In genomic region chr1:202616355-202616910, GRCh38 we compare ENCODE assay signal across 8 cellular contexts.
DNase-seq lines count a peak whose midpoint lies in the region; ATAC-seq and TF ChIP-seq lines count a peak whose summit lies in the region.

No MANE protein-coding gene starts in this region.

- CTCF ChIA-PET in PC-9 (lab: Charles Lee), result no interaction called here
- CTCF ChIA-PET in MCF 10A (lab: Yijun Ruan, JAX), result interaction anchor here (0.6 to 3.9 kb wide), 9 partner anchors 9 to 180 kb away, joined by 3 to 15 read pairs (median 3); no protein-coding TSS in a partner anchor

- H3K4me3 ChIP-seq in PC-9 (no peak overlapping the region), endodermal cell (ENCODE audit: low read length) (no peak overlapping the region)

- H3K27ac Mint-ChIP-seq in mesothelial cell of epicardium, result peak overlapping the region; percentile 87
- H3K27ac Mint-ChIP-seq in endodermal cell, result no peak overlapping the region
- no peak overlapping the region for H3K27ac Mint-ChIP-seq in MCF 10A (ENCODE audit: low read depth, unreplicated experiment)

- no peaks in the 10 kb centered on the region for H3K9me2 ChIP-seq in PC-9 (ENCODE audit: insufficient read depth)

- BruUV-seq in PC-9 (replicated peaks; lab: Mats Ljungman, UMichigan), result no TSS peak
- BruUV-seq in MCF 10A (replicated peaks; lab: Mats Ljungman, UMichigan), result no TSS peak

- H3K27me3 ChIP-seq in PC-9 (ENCODE audit: insufficient read depth, low read depth) (no peaks in the 10 kb centered on the region), endodermal cell (ENCODE audit: control insufficient read depth, insufficient read depth, low read length, poor library complexity, severe bottlenecking) (no peaks in the 10 kb centered on the region)

- H3K27ac ChIP-seq in PC-9, result no peak overlapping the region
- H3K27ac ChIP-seq in endodermal cell (ENCODE audit: low read depth, low read length), result no peak overlapping the region

- no peaks in the 10 kb centered on the region for H3F3A ChIP-seq in PC-9 (ENCODE audit: insufficient read depth, low read depth)

- intact Hi-C loops in PC-9 (cut with micrococcal nuclease; ENCODE audit: unreplicated experiment), result no loop called here
- intact Hi-C loops in left colon (cut with DNase I, micrococcal nuclease), result no loop called here
- intact Hi-C loops in MCF 10A (cut with micrococcal nuclease), result no loop called here

- ATAC-seq in GM19023 (IDR thresholded peaks at IDR 0.05; ENCODE audit: unreplicated experiment) (peak; percentile 39), HG02588 (IDR thresholded peaks at IDR 0.05; ENCODE audit: unreplicated experiment) (peak; percentile 17), left colon (no peak)

- TF ChIP-seq CTCF in mesothelial cell of epicardium (IDR thresholded peaks at IDR 0.05; ENCODE audit: unreplicated experiment), result no peak
- no peak for TF ChIP-seq CTCF in PC-9 (conservative IDR thresholded peaks at IDR 0.05)
- TF ChIP-seq CTCF in endodermal cell (conservative IDR thresholded peaks at IDR 0.05), result no peak
- TF ChIP-seq CTCF in MCF 10A (IDR thresholded peaks at IDR 0.05; ENCODE audit: unreplicated experiment), result no peak

- H3K4me3 Mint-ChIP-seq in mesothelial cell of epicardium (no peak overlapping the region), endodermal cell (no peak overlapping the region), MCF 10A (ENCODE audit: unreplicated experiment) (no peak overlapping the region)

- no peak overlapping the region for H2AFZ ChIP-seq in PC-9

- POLR2A ChIA-PET in PC-9 (lab: Charles Lee; ENCODE audit: unreplicated experiment), result no interaction called here
- POLR2A ChIA-PET in MCF 10A (lab: Yijun Ruan, JAX), result no interaction called here

- DNase-seq in KG1 (lab: John Stamatoyannopoulos, UW) (peak; percentile 77), mesothelial cell of epicardium (ENCODE audit: low spot score in 2 of 2, unreplicated experiment in 2 of 2) (no peak), PC-9 (no peak), endodermal cell (no peak), left colon (no peak), MCF 10A (ENCODE audit: unreplicated experiment) (no peak)

- no peaks in the 10 kb centered on the region for H3K79me2 ChIP-seq in PC-9 (ENCODE audit: low read depth)

- H3K9me3 ChIP-seq in PC-9 (ENCODE audit: insufficient read depth, low read depth), result no peaks in the 10 kb centered on the region
- H3K9me3 ChIP-seq in endodermal cell (ENCODE audit: control insufficient read depth, low read length), result no peaks in the 10 kb centered on the region

- H3K4me1 Mint-ChIP-seq in mesothelial cell of epicardium, result peaks cover 34% of the 10 kb centered on the region
- peaks cover 22% of the 10 kb centered on the region for H3K4me1 Mint-ChIP-seq in endodermal cell
- peaks cover 28% of the 10 kb centered on the region for H3K4me1 Mint-ChIP-seq in MCF 10A (ENCODE audit: insufficient read depth, unreplicated experiment)

- H3K4me2 ChIP-seq in PC-9, result no peak overlapping the region

- 94 to 99% methylated on average over 13 of the region's 13 CpGs for WGBS in endodermal cell (ENCODE audit: insufficient coverage in 1 of 2, insufficient read length in 1 of 2), 2 experiments

- H3K4me1 ChIP-seq in PC-9 (replicated peaks; ENCODE audit: insufficient read depth) (no peaks in the 10 kb centered on the region), endodermal cell (ENCODE audit: control insufficient read depth, insufficient read depth, low read length) (peaks cover 4% of the 10 kb centered on the region)

- no peaks in the 10 kb centered on the region for H3K36me3 Mint-ChIP-seq in mesothelial cell of epicardium
- H3K36me3 Mint-ChIP-seq in endodermal cell (ENCODE audit: low read depth), result peaks cover 6% of the 10 kb centered on the region
- no peaks in the 10 kb centered on the region for H3K36me3 Mint-ChIP-seq in MCF 10A (ENCODE audit: insufficient read depth, unreplicated experiment)

- no peak overlapping the region for H3K9ac ChIP-seq in endodermal cell (ENCODE audit: extremely low read depth, low read length, poor library complexity, severe bottlenecking)

- no peaks in the 10 kb centered on the region for H3K36me3 ChIP-seq in PC-9 (ENCODE audit: low read depth)
- H3K36me3 ChIP-seq in endodermal cell (ENCODE audit: control insufficient read depth, insufficient read depth, low read length), result no peaks in the 10 kb centered on the region

- H3K27me3 Mint-ChIP-seq in mesothelial cell of epicardium (ENCODE audit: low read depth) (no peaks in the 10 kb centered on the region), endodermal cell (ENCODE audit: insufficient read depth) (no peaks in the 10 kb centered on the region), MCF 10A (ENCODE audit: insufficient read depth, unreplicated experiment) (no peaks in the 10 kb centered on the region)

- H3K9me3 Mint-ChIP-seq in mesothelial cell of epicardium, result no peaks in the 10 kb centered on the region
- peaks cover 2% of the 10 kb centered on the region for H3K9me3 Mint-ChIP-seq in endodermal cell
- no peaks in the 10 kb centered on the region for H3K9me3 Mint-ChIP-seq in MCF 10A (ENCODE audit: unreplicated experiment)

- no peaks in the 10 kb centered on the region for H4K20me1 ChIP-seq in PC-9 (ENCODE audit: insufficient read depth)
